Comparison of ENCODE assay signal across 15 cellular contexts in genomic region chr16:28495795-28496749, GRCh38. TPM values are rescaled to one million over a fixed set of nuclear protein-coding genes. Genes with fewer than 3 reads are reported as not detected.
DNase-seq lines count a peak whose midpoint lies in the region; ATAC-seq and TF ChIP-seq lines count a peak whose summit lies in the region.
"Had no signal": no experiment of that assay in that cellular context is flagged by ENCODE, and none has a peak within 500 bp of the region (broad histone marks: within the 10 kb centered on the region; RNA-seq: fewer than 3 reads in every experiment).

No MANE protein-coding gene starts in this region.

- H3K79me2 ChIP-seq in GM23248 (ENCODE audit: insufficient read depth) = no peaks in the 10 kb centered on the region

- in situ Hi-C loops in GM23248 (cut with MboI) = no loop called here

- H3K4me2 ChIP-seq in GM23248 (ENCODE audit: unreplicated experiment) = no peak overlapping the region
- H3K4me2 ChIP-seq: PC-9 had no signal

- H3K9me3 ChIP-seq in mucosa of rectum (ENCODE audit: control insufficient read depth in 2 of 2, low read length in 2 of 2) (no peaks in the 10 kb centered on the region), upper lobe of right lung (no peaks in the 10 kb centered on the region), GM23248 (ENCODE audit: low read depth) (no peaks in the 10 kb centered on the region)
- H3K9me3 ChIP-seq: MG63, pancreas had no signal

- no peak for TF ChIP-seq CTCF in upper lobe of right lung (IDR thresholded peaks at IDR 0.05)

- intact Hi-C loops in upper lobe of right lung (cut with DNase I) = loop anchor here (10.0 kb wide), 1 partner anchor 49 kb away; no protein-coding TSS in a partner anchor

- H3K27me3 ChIP-seq in mucosa of rectum (ENCODE audit: control insufficient read depth in 2 of 2, insufficient read depth in 2 of 2, low read length in 2 of 2) (no peaks in the 10 kb centered on the region), upper lobe of right lung (no peaks in the 10 kb centered on the region), GM23248 (replicated peaks; ENCODE audit: insufficient read depth) (no peaks in the 10 kb centered on the region)
- H3K27me3 ChIP-seq: MG63, pancreas had no signal

- H3K27ac Mint-ChIP-seq in activated naive CD4-positive, alpha-beta T cell treated with anti-CD3 and anti-CD28 coated beads, Interleukin-2, amount 50 U/mL, for 24 hours = peak overlapping the region; percentile 83
- peak overlapping the region; percentile 95 to 96 for H3K27ac Mint-ChIP-seq in activated naive CD4-positive, alpha-beta T cell treated with anti-CD3 and anti-CD28 coated beads, Interleukin-2, amount 50 U/mL, for 72 hours

- DNase-seq in activated naive CD4-positive, alpha-beta T cell treated with Interleukin-2 at 50 U/mL for 16 hours = no peak
- DNase-seq in activated naive CD4-positive, alpha-beta T cell treated with anti-CD3 and anti-CD28 coated beads, Interleukin-2, amount 50 U/mL, for 72 hours (ENCODE audit: low spot score in 2 of 2) = no peak
- no peak for DNase-seq in upper lobe of right lung
- no peak for DNase-seq in GM23248
- DNase-seq in NCI-H1092 treated with DMSO at 0.1 percent for 48 hours (lab: John Stamatoyannopoulos, UW) = no peak
- no peak for DNase-seq in NCI-H187 (lab: John Stamatoyannopoulos, UW)
- DNase-seq: glutamatergic neuron; MG63; NCI-H2171; pancreas; PC-9; stimulated activated CD4-positive, alpha-beta T cell treated with anti-CD3 and anti-CD28 coated beads, Interleukin-15, amount 100 ng/mL, for 24 hours; SW 1271 had no signal

- ATAC-seq in activated naive CD4-positive, alpha-beta T cell treated with anti-CD3 and anti-CD28 coated beads, Interleukin-2, amount 50 U/mL, for 72 hours = no peak
- ATAC-seq in upper lobe of right lung = no peak
- ATAC-seq: pancreas had no signal

- no peaks in the 10 kb centered on the region for H3F3A ChIP-seq in GM23248 (ENCODE audit: insufficient read depth)

- H3K9me2 ChIP-seq in GM23248 (ENCODE audit: insufficient read depth) = no peaks in the 10 kb centered on the region

- H3K27ac ChIP-seq in mucosa of rectum (ENCODE audit: low read depth in 2 of 2, low read length in 2 of 2) (peak overlapping the region; percentile 94), upper lobe of right lung (peak overlapping the region; percentile 82), GM23248 (no peak overlapping the region)
- H3K27ac ChIP-seq: PC-9 had no signal

- H3K9ac ChIP-seq in mucosa of rectum (ENCODE audit: low read depth in 1 of 2, low read length in 2 of 2) (peak overlapping the region; percentile 92 to 94), GM23248 (no peak overlapping the region)

- no peaks in the 10 kb centered on the region for H3K9me3 Mint-ChIP-seq in activated naive CD4-positive, alpha-beta T cell treated with anti-CD3 and anti-CD28 coated beads, Interleukin-2, amount 50 U/mL, for 24 hours
- H3K9me3 Mint-ChIP-seq in activated naive CD4-positive, alpha-beta T cell treated with anti-CD3 and anti-CD28 coated beads, Interleukin-2, amount 50 U/mL, for 72 hours = no peaks in the 10 kb centered on the region

- no peaks in the 10 kb centered on the region for H3K27me3 Mint-ChIP-seq in activated naive CD4-positive, alpha-beta T cell treated with anti-CD3 and anti-CD28 coated beads, Interleukin-2, amount 50 U/mL, for 24 hours

- no peak overlapping the region for H2AFZ ChIP-seq in GM23248
- H2AFZ ChIP-seq: PC-9 had no signal

- peak overlapping the region; percentile 96 for H3K4me3 Mint-ChIP-seq in activated naive CD4-positive, alpha-beta T cell treated with anti-CD3 and anti-CD28 coated beads, Interleukin-2, amount 50 U/mL, for 24 hours

- WGBS in GM23248 (ENCODE audit: low coverage in 1 of 2, low lambda C conversion rate in 2 of 2, missing lambda C conversion rate in 2 of 2), 2 experiments = 59 to 75% methylated on average over 8 to 20 of the region's 20 CpGs

- H3K36me3 Mint-ChIP-seq in activated naive CD4-positive, alpha-beta T cell treated with anti-CD3 and anti-CD28 coated beads, Interleukin-2, amount 50 U/mL, for 24 hours = no peaks in the 10 kb centered on the region
- H3K36me3 Mint-ChIP-seq in activated naive CD4-positive, alpha-beta T cell treated with anti-CD3 and anti-CD28 coated beads, Interleukin-2, amount 50 U/mL, for 72 hours = peaks cover 0 to 10% of the 10 kb centered on the region in 2 donors

- H4K20me1 ChIP-seq in GM23248 (ENCODE audit: insufficient read depth) = no peaks in the 10 kb centered on the region

- H3K36me3 ChIP-seq in mucosa of rectum (ENCODE audit: control insufficient read depth in 2 of 2, insufficient read depth in 2 of 2, low read length in 2 of 2) (peaks cover 7 to 9% of the 10 kb centered on the region in 2 donors), upper lobe of right lung (no peaks in the 10 kb centered on the region), GM23248 (ENCODE audit: low read depth) (no peaks in the 10 kb centered on the region)
- H3K36me3 ChIP-seq: MG63, pancreas had no signal

- H3K4me1 Mint-ChIP-seq in activated naive CD4-positive, alpha-beta T cell treated with anti-CD3 and anti-CD28 coated beads, Interleukin-2, amount 50 U/mL, for 24 hours = peaks cover 72% of the 10 kb centered on the region

- H3K4me1 ChIP-seq in mucosa of rectum (ENCODE audit: control insufficient read depth in 2 of 2, insufficient read depth in 2 of 2, low read length in 2 of 2) (peaks cover 29 to 38% of the 10 kb centered on the region in 2 donors), upper lobe of right lung (no peaks in the 10 kb centered on the region), GM23248 (ENCODE audit: insufficient read depth) (no peaks in the 10 kb centered on the region)

- H3K4me3 ChIP-seq in mucosa of rectum (ENCODE audit: low read length in 2 of 2) (peak overlapping the region; percentile 65 to 82), upper lobe of right lung (peak overlapping the region; percentile 48), GM23248 (no peak overlapping the region)
- H3K4me3 ChIP-seq: MG63, PC-9 had no signal

RNA-seq across cellular contexts. Expression of gene APOBR, which starts 1.6 kb away (rescaled TPM):
- total RNA-seq in activated naive CD4-positive, alpha-beta T cell treated with anti-CD3 and anti-CD28 coated beads, Interleukin-2, amount 50 U/mL, for 72 hours = 1 to 10 TPM in 1 of 2 donors, under 1 TPM in 1; 0.93 to 2.9 TPM
- 17.7 TPM for total RNA-seq in upper lobe of right lung
- not detected in 2 replicates for total RNA-seq in GM23248 (2014; rRNA removed; shearing (Covaris generic))
- not detected in 2 replicates for polyA plus RNA-seq in GM23248 (2016; fragmentation: Nextera tagmentation; extraction: Ambion mirVana)

RNA-seq across cellular contexts. Expression of gene CLN3, which starts 4.2 kb away (rescaled TPM):
- 10 to 100 TPM; 19.3 to 25.8 TPM for total RNA-seq in activated naive CD4-positive, alpha-beta T cell treated with anti-CD3 and anti-CD28 coated beads, Interleukin-2, amount 50 U/mL, for 72 hours
- 73.7 TPM for total RNA-seq in upper lobe of right lung
- total RNA-seq in GM23248 (2014; rRNA removed; shearing (Covaris generic)) = 10.4 and 15.8 TPM in 2 replicates
- polyA plus RNA-seq in GM23248 (2016; fragmentation: Nextera tagmentation; extraction: Ambion mirVana) = 21.1 and 21.3 TPM in 2 replicates

RNA-seq across cellular contexts. Expression of gene IL27, which starts 10.6 kb away (rescaled TPM):
- not detected for total RNA-seq in activated naive CD4-positive, alpha-beta T cell treated with anti-CD3 and anti-CD28 coated beads, Interleukin-2, amount 50 U/mL, for 72 hours
- total RNA-seq in upper lobe of right lung = not detected
- total RNA-seq in GM23248 (2014; rRNA removed; shearing (Covaris generic)) = not detected in 2 replicates
- not detected in 2 replicates for polyA plus RNA-seq in GM23248 (2016; fragmentation: Nextera tagmentation; extraction: Ambion mirVana)
- total RNA-seq: PC-9 had no signal

RNA-seq across cellular contexts. Expression of gene NPIPB7, which starts 23.9 kb away (rescaled TPM):
- under 1 TPM in 1 of 2 donors, not detected in 1; 0.19 TPM for total RNA-seq in activated naive CD4-positive, alpha-beta T cell treated with anti-CD3 and anti-CD28 coated beads, Interleukin-2, amount 50 U/mL, for 72 hours
- total RNA-seq in upper lobe of right lung = not detected
- not detected in 2 replicates for total RNA-seq in GM23248 (2014; rRNA removed; shearing (Covaris generic))
- polyA plus RNA-seq in GM23248 (2016; fragmentation: Nextera tagmentation; extraction: Ambion mirVana) = not detected in 2 replicates
- total RNA-seq: pancreas, PC-9 had no signal
- polyA plus RNA-seq: pancreas had no signal

RNA-seq across cellular contexts. Expression of gene NUPR1, which starts 42.7 kb away (rescaled TPM):
- not detected for total RNA-seq in activated naive CD4-positive, alpha-beta T cell treated with anti-CD3 and anti-CD28 coated beads, Interleukin-2, amount 50 U/mL, for 72 hours
- 291 TPM for total RNA-seq in upper lobe of right lung
- total RNA-seq in GM23248 (2014; rRNA removed; shearing (Covaris generic)) = 22.3 and 54.8 TPM in 2 replicates
- polyA plus RNA-seq in GM23248 (2016; fragmentation: Nextera tagmentation; extraction: Ambion mirVana) = 321 and 334 TPM in 2 replicates
